In the genomic region with DNA sequence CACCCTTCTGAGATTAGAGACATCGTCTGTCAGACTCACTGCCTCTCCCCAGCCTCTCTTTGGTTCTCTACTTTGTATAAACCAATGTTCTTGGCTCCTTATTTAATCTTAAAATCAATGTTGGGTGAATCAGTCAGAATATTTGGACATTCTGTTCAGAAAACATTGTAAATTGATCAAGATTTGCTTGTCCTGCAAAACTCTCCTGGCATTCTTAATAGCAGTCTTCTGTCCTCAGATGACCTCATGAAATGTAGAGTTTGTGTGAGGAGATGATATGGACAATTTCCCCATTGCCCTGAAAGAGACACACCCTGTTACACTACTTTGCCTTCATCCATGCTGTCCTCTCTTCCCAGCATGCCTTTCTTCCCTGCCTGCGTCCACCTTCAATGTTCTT, we compare ENCODE assay signal across 21 cellular contexts. TPM values are rescaled to one million over a fixed set of nuclear protein-coding genes. Genes with fewer than 3 reads are reported as not detected.
DNase-seq lines count a peak whose midpoint lies in the region; ATAC-seq and TF ChIP-seq lines count a peak whose summit lies in the region.
"Had no signal": no experiment of that assay in that cellular context is flagged by ENCODE, and none has a peak within 500 bp of the region (broad histone marks: within the 10 kb centered on the region; RNA-seq: fewer than 3 reads in every experiment).

No MANE protein-coding gene starts in this region.

- peaks cover 5% of the 10 kb centered on the region for H3F3A ChIP-seq in SK-N-SH (replicated peaks; ENCODE audit: insufficient read depth)

- H2AFZ ChIP-seq in SK-N-SH (ENCODE audit: low read depth): no peak overlapping the region
- H2AFZ ChIP-seq: PC-9 had no signal

- no peak overlapping the region for H3K9ac ChIP-seq in SK-N-SH

- no peak overlapping the region for H3K4me3 ChIP-seq in SK-N-SH (ENCODE audit: low read depth in 2 of 2, low read length in 1 of 2)
- H3K4me3 ChIP-seq in esophagus muscularis mucosa: no peak overlapping the region
- no peak overlapping the region for H3K4me3 ChIP-seq in body of pancreas
- H3K4me3 ChIP-seq: colonic mucosa, GM12878, PC-9 had no signal

- TF ChIP-seq CTCF in SK-N-SH (IDR thresholded peaks at IDR 0.05) (no peak), esophagus muscularis mucosa (IDR thresholded peaks at IDR 0.05) (no peak), omental fat pad (IDR thresholded peaks at IDR 0.05) (no peak), type B pancreatic cell (conservative IDR thresholded peaks at IDR 0.05) (no peak), body of pancreas (IDR thresholded peaks at IDR 0.05) (no peak)

- peaks cover 6 to 14% of the 10 kb centered on the region in 2 experiments; a peak in 3 of 4 replicates for H3K4me1 ChIP-seq in SK-N-SH (ENCODE audit: control insufficient read depth in 1 of 2, insufficient read depth in 2 of 2, low read depth in 1 of 2, low read length in 1 of 2)
- H3K4me1 ChIP-seq in esophagus muscularis mucosa: peaks cover 0 to 39% (median 35%) of the 10 kb centered on the region in 4 donors
- no peaks in the 10 kb centered on the region for H3K4me1 ChIP-seq in body of pancreas
- H3K4me1 ChIP-seq: colonic mucosa had no signal

- H3K27me3 Mint-ChIP-seq in type B pancreatic cell: no peaks in the 10 kb centered on the region
- H3K27me3 Mint-ChIP-seq: activated T-helper 17 cell treated with anti-CD3 and anti-CD28 coated beads, Interleukin-2, amount 50 U/mL, for 72 hours had no signal

- H3K27ac ChIP-seq in SK-N-SH (ENCODE audit: low read depth in 2 of 2, low read length in 1 of 2): peak overlapping the region; percentile 2 to 92; a peak in 2 of 4 replicates
- peak overlapping the region; percentile 32 to 74 (median 56) for H3K27ac ChIP-seq in esophagus muscularis mucosa (replicated peaks in 1 of 4)
- no peak overlapping the region for H3K27ac ChIP-seq in body of pancreas
- H3K27ac ChIP-seq: 22Rv1, WERI-Rb-1 had no signal

- no peaks in the 10 kb centered on the region for H3K9me3 ChIP-seq in SK-N-SH
- H3K9me3 ChIP-seq in esophagus muscularis mucosa: no peaks in the 10 kb centered on the region
- H3K9me3 ChIP-seq in body of pancreas: no peaks in the 10 kb centered on the region
- H3K9me3 ChIP-seq: colonic mucosa had no signal

- no peaks in the 10 kb centered on the region for H3K36me3 Mint-ChIP-seq in type B pancreatic cell

- intact Hi-C loops in esophagus muscularis mucosa (cut with DNase I): no loop called here
- intact Hi-C loops in body of pancreas (cut with DNase I): no loop called here

- H3K27ac Mint-ChIP-seq in type B pancreatic cell: peak overlapping the region; percentile 22
- H3K27ac Mint-ChIP-seq: activated T-helper 17 cell treated with anti-CD3 and anti-CD28 coated beads, Interleukin-2, amount 50 U/mL, for 72 hours had no signal

- DNase-seq in SK-N-SH (no peak), esophagus muscularis mucosa (ENCODE audit: extremely low spot score) (no peak), omental fat pad (ENCODE audit: low spot score) (no peak), type B pancreatic cell (ENCODE audit: extremely low spot score, unreplicated experiment) (no peak), foreskin melanocyte (no peak), body of pancreas (no peak)
- no peak for DNase-seq in activated CD4-positive, alpha-beta T cell treated with anti-CD3 and anti-CD28 coated beads, Interleukin-2, amount 50 U/mL, for 1 hour
- DNase-seq: activated CD8-positive, alpha-beta memory T cell treated with anti-CD3 and anti-CD28 coated beads for 24 hours; colonic mucosa; NCI-H1930; NCI-H510A treated with DMSO at 0.1 percent for 48 hours; PC-9; stimulated activated CD4-positive, alpha-beta T cell treated with anti-CD3 and anti-CD28 coated beads, Interleukin-4, amount 100 ng/mL, for 24 hours; SW 1271; WERI-Rb-1 had no signal

- peaks cover 35% of the 10 kb centered on the region for H3K4me1 Mint-ChIP-seq in type B pancreatic cell (ENCODE audit: unreplicated experiment)

- TF ChIP-seq POLR2A in esophagus muscularis mucosa (IDR thresholded peaks at IDR 0.05; ENCODE audit: low read depth) (no peak), body of pancreas (IDR thresholded peaks at IDR 0.05) (no peak)

- CTCF ChIA-PET in SK-N-SH (lab: Yijun Ruan, JAX): interaction anchor here (1.2 to 1.5 kb wide), 2 partner anchors 13 to 79 kb away, joined by 4 to 6 read pairs; no protein-coding TSS in a partner anchor

- no peak for TF ChIP-seq RAD21 in SK-N-SH (IDR thresholded peaks at IDR 0.05; ENCODE audit: low read length)

- ATAC-seq in SK-N-SH treated with all-trans-retinoic acid at 6 μM for 48 hours (no peak), omental fat pad (ENCODE audit: low FRiP score) (peak; percentile 11), body of pancreas (no peak)

- TF ChIP-seq EP300 in SK-N-SH (IDR thresholded peaks at IDR 0.05; ENCODE audit: borderline replicate concordance in 1 of 2, low read depth in 1 of 2, low read length in 1 of 2): no peak
- TF ChIP-seq EP300 in esophagus muscularis mucosa (IDR thresholded peaks at IDR 0.05): no peak

- 90% methylated on average over 2 of the region's 2 CpGs for WGBS in SK-N-SH (ENCODE audit: low lambda C conversion rate)
- 66% methylated on average over 2 of the region's 2 CpGs for WGBS in esophagus muscularis mucosa
- WGBS in body of pancreas, 2 donors: 72 to 79% methylated on average over 2 of the region's 2 CpGs

- no peaks in the 10 kb centered on the region for H3K9me2 ChIP-seq in SK-N-SH

- peak overlapping the region; percentile 0 for H3K4me3 Mint-ChIP-seq in type B pancreatic cell
- H3K4me3 Mint-ChIP-seq: activated T-helper 17 cell treated with anti-CD3 and anti-CD28 coated beads, Interleukin-2, amount 50 U/mL, for 72 hours had no signal

- no peaks in the 10 kb centered on the region for H3K27me3 ChIP-seq in SK-N-SH (ENCODE audit: insufficient read depth)
- H3K27me3 ChIP-seq in esophagus muscularis mucosa: no peaks in the 10 kb centered on the region
- H3K27me3 ChIP-seq in body of pancreas: no peaks in the 10 kb centered on the region
- H3K27me3 ChIP-seq: colonic mucosa had no signal

- H3K79me2 ChIP-seq in SK-N-SH (ENCODE audit: insufficient read depth): no peaks in the 10 kb centered on the region

- H4K20me1 ChIP-seq in SK-N-SH (ENCODE audit: insufficient read depth): no peaks in the 10 kb centered on the region

- H3K36me3 ChIP-seq in SK-N-SH (replicated peaks in 1 of 2; ENCODE audit: control insufficient read depth in 1 of 2, insufficient read depth in 2 of 2, low read length in 1 of 2) (no peaks in the 10 kb centered on the region), esophagus muscularis mucosa (no peaks in the 10 kb centered on the region), body of pancreas (replicated peaks in 1 of 2; ENCODE audit: insufficient read depth in 1 of 2, low read depth in 2 of 2) (no peaks in the 10 kb centered on the region)
- H3K36me3 ChIP-seq: colonic mucosa, WERI-Rb-1 had no signal

- POLR2A ChIA-PET in SK-N-SH (lab: Yijun Ruan, JAX): no interaction called here

- H3K9me3 Mint-ChIP-seq in type B pancreatic cell: peaks cover 13% of the 10 kb centered on the region
- H3K9me3 Mint-ChIP-seq: activated T-helper 17 cell treated with anti-CD3 and anti-CD28 coated beads, Interleukin-2, amount 50 U/mL, for 72 hours had no signal

- no peak overlapping the region for H3K4me2 ChIP-seq in SK-N-SH
- H3K4me2 ChIP-seq: PC-9 had no signal

TF ChIP-seq in SK-N-SH, 30 proteins besides CTCF, POLR2A, EP300 and RAD21:
- no peak for TF ChIP-seq FOXM1 (IDR thresholded peaks at IDR 0.05; ENCODE audit: low read depth)
- TF ChIP-seq, protein P1, sequence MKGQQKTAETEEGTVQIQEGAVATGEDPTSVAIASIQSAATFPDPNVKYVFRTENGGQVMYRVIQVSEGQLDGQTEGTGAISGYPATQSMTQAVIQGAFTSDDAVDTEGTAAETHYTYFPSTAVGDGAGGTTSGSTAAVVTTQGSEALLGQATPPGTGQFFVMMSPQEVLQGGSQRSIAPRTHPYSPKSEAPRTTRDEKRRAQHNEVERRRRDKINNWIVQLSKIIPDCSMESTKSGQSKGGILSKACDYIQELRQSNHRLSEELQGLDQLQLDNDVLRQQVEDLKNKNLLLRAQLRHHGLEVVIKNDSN (IDR thresholded peaks at IDR 0.05; ENCODE audit: borderline replicate concordance, low read depth): no peak

TF ChIP-seq in SK-N-SH treated with all-trans-retinoic acid at 6 μM for 48 hours, 23 proteins besides CTCF, POLR2A, EP300 and RAD21 (continues in another document):
- TF ChIP-seq ESRRG (CRISPR knock-in tag; IDR thresholded peaks at IDR 0.05) (no peak), TCF4 (CRISPR knock-in tag; IDR thresholded peaks at IDR 0.05; ENCODE audit: borderline replicate concordance) (no peak), ZC3H10 (CRISPR knock-in tag; IDR thresholded peaks at IDR 0.05) (no peak), ZFP30 (CRISPR knock-in tag; IDR thresholded peaks at IDR 0.05) (no peak), CSDC2 (CRISPR knock-in tag; IDR thresholded peaks at IDR 0.05) (no peak), ZFP3 (CRISPR knock-in tag; IDR thresholded peaks at IDR 0.05) (no peak), ISL1 (CRISPR knock-in tag; IDR thresholded peaks at IDR 0.05) (no peak), PPARA (CRISPR knock-in tag; IDR thresholded peaks at IDR 0.05; ENCODE audit: borderline replicate concordance) (no peak)
- TF ChIP-seq, protein P2, sequence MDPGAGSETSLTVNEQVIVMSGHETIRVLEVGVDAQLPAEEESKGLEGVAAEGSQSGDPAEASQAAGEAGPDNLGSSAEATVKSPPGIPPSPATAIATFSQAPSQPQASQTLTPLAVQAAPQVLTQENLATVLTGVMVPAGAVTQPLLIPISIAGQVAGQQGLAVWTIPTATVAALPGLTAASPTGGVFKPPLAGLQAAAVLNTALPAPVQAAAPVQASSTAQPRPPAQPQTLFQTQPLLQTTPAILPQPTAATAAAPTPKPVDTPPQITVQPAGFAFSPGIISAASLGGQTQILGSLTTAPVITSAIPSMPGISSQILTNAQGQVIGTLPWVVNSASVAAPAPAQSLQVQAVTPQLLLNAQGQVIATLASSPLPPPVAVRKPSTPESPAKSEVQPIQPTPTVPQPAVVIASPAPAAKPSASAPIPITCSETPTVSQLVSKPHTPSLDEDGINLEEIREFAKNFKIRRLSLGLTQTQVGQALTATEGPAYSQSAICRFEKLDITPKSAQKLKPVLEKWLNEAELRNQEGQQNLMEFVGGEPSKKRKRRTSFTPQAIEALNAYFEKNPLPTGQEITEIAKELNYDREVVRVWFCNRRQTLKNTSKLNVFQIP (CRISPR knock-in tag; IDR thresholded peaks at IDR 0.05; ENCODE audit: borderline replicate concordance, low read depth): no peak

RNA-seq across cellular contexts. Expression of a gene that starts 33.6 kb away (rescaled TPM):
- not detected in 2 replicates for polyA plus RNA-seq in SK-N-SH (2012; rRNA removed)
- not detected in 2 replicates for polyA plus RNA-seq in SK-N-SH (2012; cell fraction: cytosol; rRNA removed)
- not detected in 2 replicates for polyA plus RNA-seq in SK-N-SH (2012; cell fraction: nucleus; rRNA removed)
- not detected for total RNA-seq in esophagus muscularis mucosa
- not detected for total RNA-seq in omental fat pad
- not detected in 2 replicates for total RNA-seq in type B pancreatic cell (ENCODE audit: low replicate concordance)
- not detected for total RNA-seq in body of pancreas
- total RNA-seq: activated T-helper 17 cell treated with anti-CD3 and anti-CD28 coated beads, Interleukin-2, amount 50 U/mL, for 72 hours; colonic mucosa; MCF 10A; pulmonary artery endothelial cell had no signal
- polyA plus RNA-seq: GM12878 had no signal

Comparison
In these comparisons a context has a peak if more than half of its experiments do, and no peak if none do; other contexts are left out.
1. H3K27ac ChIP-seq: peak in SK-N-SH (2 of 2) and esophagus muscularis mucosa (4 of 4); none in body of pancreas (0 of 4).